In genomic region chr6:111973897-111974639, GRCh38 we compare ENCODE assay signal across 9 cellular contexts.
DNase-seq lines count a peak whose midpoint lies in the region; ATAC-seq and TF ChIP-seq lines count a peak whose summit lies in the region.
"Had no signal": no experiment of that assay in that cellular context is flagged by ENCODE, and none has a peak within 500 bp of the region (broad histone marks: within the 10 kb centered on the region; RNA-seq: fewer than 3 reads in every experiment).

No MANE protein-coding gene starts in this region.

- H3K9me3 ChIP-seq in heart right ventricle (no peaks in the 10 kb centered on the region), ascending aorta (no peaks in the 10 kb centered on the region), uterus (no peaks in the 10 kb centered on the region), right lobe of liver (no peaks in the 10 kb centered on the region)

- peak in 3 of 8 donors; percentile 32 to 54 (median 45) for ATAC-seq in heart right ventricle
- no peak for ATAC-seq in right lobe of liver

- H3K4me3 ChIP-seq in heart right ventricle, result no peak overlapping the region
- H3K4me3 ChIP-seq in ascending aorta, result peak overlapping the region in 1 of 2 donors; percentile 37
- H3K4me3 ChIP-seq in uterus, result no peak overlapping the region
- H3K4me3 ChIP-seq in right lobe of liver, result no peak overlapping the region

- 89% methylated on average over 5 of the region's 5 CpGs for WGBS in heart right ventricle, 2 donors
- WGBS in right lobe of liver (ENCODE audit: insufficient coverage, low coverage, low lambda C conversion rate, missing lambda C conversion rate), result 69% methylated on average over 5 of the region's 5 CpGs

- intact Hi-C loops in heart right ventricle (cut with DNase I), result no loop called here
- intact Hi-C loops in cardiac septum (cut with DNase I), result no loop called here
- intact Hi-C loops in ascending aorta (cut with DNase I), result loop anchor here (2.0 kb wide), 3 partner anchors 23 to 101 kb away; partner anchors contain the start of gene FYN
- intact Hi-C loops in uterus (cut with DNase I; ENCODE audit: low total_unique reads), result no loop called here
- intact Hi-C loops in right lobe of liver (cut with DNase I), result no loop called here

- H3K4me1 ChIP-seq in heart right ventricle (peaks cover 0 to 43% (median 11%) of the 10 kb centered on the region in 9 donors), ascending aorta (peaks cover 2 to 5% of the 10 kb centered on the region in 2 donors), uterus (no peaks in the 10 kb centered on the region), right lobe of liver (no peaks in the 10 kb centered on the region)

- TF ChIP-seq POLR2A in uterus (IDR thresholded peaks at IDR 0.05) (no peak), right lobe of liver (IDR thresholded peaks at IDR 0.05) (no peak)

- DNase-seq in heart right ventricle, result no peak
- no peak for DNase-seq in cardiac septum (ENCODE audit: low spot score)
- DNase-seq in ascending aorta (ENCODE audit: low spot score in 2 of 2), result no peak
- peak; percentile 39 for DNase-seq in left kidney (ENCODE audit: low read depth, low spot score)
- DNase-seq in uterus, result no peak
- DNase-seq in right lobe of liver, result no peak
- DNase-seq in CD1c-positive myeloid dendritic cell (ENCODE audit: extremely low spot score), result no peak
- DNase-seq in Ammon's horn (ENCODE audit: low spot score), result no peak

- H3K27me3 ChIP-seq in heart right ventricle (peaks cover 0 to 3% (median 0%) of the 10 kb centered on the region in 7 donors), ascending aorta (no peaks in the 10 kb centered on the region), uterus (no peaks in the 10 kb centered on the region), right lobe of liver (no peaks in the 10 kb centered on the region)

- TF ChIP-seq CTCF in heart right ventricle (IDR thresholded peaks at IDR 0.05) (no peak), ascending aorta (IDR thresholded peaks at IDR 0.05) (no peak), uterus (IDR thresholded peaks at IDR 0.05) (no peak), right lobe of liver (IDR thresholded peaks at IDR 0.05) (no peak)

- peak overlapping the region in 8 of 10 donors; percentile 43 to 84 (median 62) for H3K27ac ChIP-seq in heart right ventricle
- H3K27ac ChIP-seq in ascending aorta, result peak overlapping the region; percentile 54 to 59
- peak overlapping the region; percentile 87 to 93 for H3K27ac ChIP-seq in uterus
- peak overlapping the region in 1 of 3 donors; percentile 23 for H3K27ac ChIP-seq in right lobe of liver
- H3K27ac ChIP-seq: KMS-11 had no signal

- H3K36me3 ChIP-seq in heart right ventricle, result no peaks in the 10 kb centered on the region
- H3K36me3 ChIP-seq in ascending aorta, result no peaks in the 10 kb centered on the region
- no peaks in the 10 kb centered on the region for H3K36me3 ChIP-seq in uterus
- no peaks in the 10 kb centered on the region for H3K36me3 ChIP-seq in right lobe of liver
